ENCODE assay signal across 8 cellular contexts in genomic region chr1:51569284-51570062, GRCh38. TPM values are rescaled to one million over a fixed set of nuclear protein-coding genes. Genes with fewer than 3 reads are reported as not detected.
DNase-seq lines count a peak whose midpoint lies in the region; ATAC-seq and TF ChIP-seq lines count a peak whose summit lies in the region.

No MANE protein-coding gene starts in this region.

- H3K9me3 ChIP-seq in DOHH2 (ENCODE audit: control insufficient read depth, insufficient read depth, low read length): no peaks in the 10 kb centered on the region

- H3K4me3 Mint-ChIP-seq in mesothelial cell of epicardium: no peak overlapping the region

- no peaks in the 10 kb centered on the region for H3K27me3 Mint-ChIP-seq in mesothelial cell of epicardium (ENCODE audit: low read depth)

- ATAC-seq in GM19452 (IDR thresholded peaks at IDR 0.05; ENCODE audit: unreplicated experiment) (peak; percentile 82), HG03439 (IDR thresholded peaks at IDR 0.05; ENCODE audit: unreplicated experiment) (peak; percentile 58)

- peaks cover 17% of the 10 kb centered on the region for H3K4me1 Mint-ChIP-seq in mesothelial cell of epicardium

- peak overlapping the region; percentile 26 for H3K4me3 ChIP-seq in DOHH2 (ENCODE audit: low read length)

- no peaks in the 10 kb centered on the region for H3K36me3 Mint-ChIP-seq in mesothelial cell of epicardium

- no peaks in the 10 kb centered on the region for H3K79me2 ChIP-seq in DOHH2 (ENCODE audit: control insufficient read depth, low read length)

- H3K4me1 ChIP-seq in DOHH2 (ENCODE audit: control insufficient read depth, low read length): peaks cover 33% of the 10 kb centered on the region

- peak overlapping the region; percentile 83 for H3K27ac Mint-ChIP-seq in mesothelial cell of epicardium

- H3K9me3 Mint-ChIP-seq in mesothelial cell of epicardium: no peaks in the 10 kb centered on the region

- H4K20me1 ChIP-seq in DOHH2 (ENCODE audit: control insufficient read depth, insufficient read depth, low read depth, low read length): no peaks in the 10 kb centered on the region

- H3F3A ChIP-seq in DOHH2 (ENCODE audit: control insufficient read depth, insufficient read depth): no peaks in the 10 kb centered on the region

- H3K27ac ChIP-seq in DOHH2 (ENCODE audit: low read depth, low read length): no peak overlapping the region

- no peaks in the 10 kb centered on the region for H3K36me3 ChIP-seq in DOHH2 (ENCODE audit: control insufficient read depth, low read length)

- peak overlapping the region; percentile 53 for H3K4me2 ChIP-seq in DOHH2 (ENCODE audit: low read length)

- no peaks in the 10 kb centered on the region for H3K9me2 ChIP-seq in DOHH2 (replicated peaks; ENCODE audit: control insufficient read depth, low read length)

- TF ChIP-seq CTCF in DOHH2 (IDR thresholded peaks at IDR 0.05; ENCODE audit: low read depth, low read length, poor library complexity, severe bottlenecking) (peak; percentile 43), mesothelial cell of epicardium (IDR thresholded peaks at IDR 0.05; ENCODE audit: unreplicated experiment) (no peak)

- no peaks in the 10 kb centered on the region for H3K27me3 ChIP-seq in DOHH2 (ENCODE audit: control insufficient read depth, low read length)

- DNase-seq in SW480 (ENCODE audit: low spot score) (peak; percentile 61), mesothelial cell of epicardium (ENCODE audit: low spot score in 2 of 2, unreplicated experiment in 2 of 2) (no peak), cerebellar nuclear complex (lab: John Stamatoyannopoulos, UW) (no peak), putamen (ENCODE audit: low spot score) (no peak)
- peak; percentile 38 for DNase-seq in central memory CD4-positive, alpha-beta T cell

RNA-seq across cellular contexts. Expression of gene OSBPL9, which starts 47.4 kb away (rescaled TPM):
- 99.9 to 103 TPM (median 101 TPM) in 3 replicates for total RNA-seq in mesothelial cell of epicardium

RNA-seq across cellular contexts. Expression of gene EPS15, which starts 50.4 kb away (rescaled TPM):
- 50.3 to 53.4 TPM (median 52.5 TPM) in 3 replicates for total RNA-seq in mesothelial cell of epicardium

Comparison
In these comparisons a context has a peak if more than half of its experiments do, and no peak if none do; other contexts are left out.
1. DNase-seq: peak in SW480 (single experiment) and central memory CD4-positive, alpha-beta T cell (single experiment); none in mesothelial cell of epicardium (0 of 2), cerebellar nuclear complex (0 of 2) and putamen (single experiment).